Comparison of ENCODE assay signal across 10 cellular contexts in the genomic region with DNA sequence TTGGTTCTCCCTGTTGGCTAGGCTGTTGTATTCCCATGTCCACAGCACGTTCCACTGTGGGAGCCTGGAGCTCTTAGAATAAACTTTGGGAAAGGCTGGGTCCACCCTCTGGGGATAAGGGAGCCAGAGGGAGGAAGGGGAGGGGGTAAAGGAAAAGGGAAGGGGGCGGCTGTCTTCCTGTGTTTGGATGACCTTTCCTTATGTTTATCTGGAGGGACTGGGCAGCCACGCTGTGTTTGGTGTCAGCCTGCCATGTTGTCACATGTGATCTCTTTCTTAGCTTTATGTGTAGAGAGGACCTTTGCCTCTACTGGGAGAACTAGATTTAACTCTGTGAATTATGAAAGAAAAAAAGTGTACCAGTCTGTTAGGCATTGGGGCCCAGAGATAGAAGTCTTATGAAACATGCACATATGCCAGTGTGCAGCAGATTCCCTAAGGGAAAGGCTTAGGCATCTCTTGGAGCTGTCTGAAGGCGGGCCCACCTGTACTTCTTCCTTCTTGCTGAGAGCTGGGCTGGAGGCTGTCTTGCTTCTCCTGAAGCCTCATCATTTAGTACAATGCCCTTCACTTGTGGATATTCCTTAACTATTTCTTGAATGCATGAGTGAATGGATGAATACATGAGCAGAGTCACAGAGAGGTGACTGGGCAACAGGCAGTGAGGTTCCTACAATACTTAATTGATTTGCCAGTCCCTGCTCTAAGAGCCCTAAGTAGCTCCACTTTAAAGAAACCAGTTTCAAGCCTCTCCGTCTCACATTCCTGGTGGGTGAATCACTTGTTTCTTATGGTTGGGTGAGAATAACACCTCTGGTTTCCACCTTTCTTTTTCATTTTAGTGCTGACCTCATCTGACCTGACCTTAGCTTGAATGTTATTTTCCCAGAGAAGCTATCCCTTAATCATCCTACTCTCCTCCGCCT.
DNase-seq lines count a peak whose midpoint lies in the region; ATAC-seq, FAIRE-seq and TF ChIP-seq lines count a peak whose summit lies in the region.
"Had no signal": no experiment of that assay in that cellular context is flagged by ENCODE, and none has a peak within 500 bp of the region (broad histone marks: within the 10 kb centered on the region; RNA-seq: fewer than 3 reads in every experiment).

No MANE protein-coding gene starts in this region.

- POLR2A ChIA-PET in A549 (lab: Yijun Ruan, JAX), result no interaction called here

- FAIRE-seq in A549 (lab: Jason Lieb, UNC), result no peak
- FAIRE-seq: GM18507 had no signal

- H3K4me2 ChIP-seq in A549 (peak overlapping the region; percentile 47), Karpas-422 (ENCODE audit: low read depth, low read length, poor library complexity, severe bottlenecking) (no peak overlapping the region)

- no peaks in the 10 kb centered on the region for H3K27me3 ChIP-seq in Karpas-422 (ENCODE audit: low read length)

- H3K4me3 ChIP-seq in A549, result no peak overlapping the region
- no peak overlapping the region for H3K4me3 ChIP-seq in Karpas-422 (ENCODE audit: low read length)

- DNase-seq in A549 (ENCODE audit: low read depth in 1 of 2, low spot score in 1 of 2), result no peak
- peak; percentile 7 for DNase-seq in NCI-H69 (lab: John Stamatoyannopoulos, UW)
- DNase-seq in epithelial cell of prostate (ENCODE audit: low read depth, low spot score), result peak; percentile 54
- DNase-seq in lung microvascular endothelial cell (ENCODE audit: low read depth in 2 of 2), result peak; percentile 62 to 87
- DNase-seq in T-helper 2 cell, result no peak
- no peak for DNase-seq in Karpas-422
- DNase-seq: activated CD4-positive, alpha-beta memory T cell treated with anti-CD3 and anti-CD28 coated beads, Interleukin-2, amount 10 ng/mL, durations not matched to agents 7 days and 5 days had no signal

- CTCF ChIA-PET in A549 (lab: Yijun Ruan, JAX), result interaction anchor here (0.6 to 1.2 kb wide), 4 partner anchors 13 to 164 kb away, joined by 3 read pairs; no protein-coding TSS in a partner anchor

- H3K27ac ChIP-seq in A549 (peak overlapping the region; percentile 9 to 57; a peak in 3 of 6 replicates), epithelial cell of prostate (peak overlapping the region; percentile 91), Karpas-422 (ENCODE audit: low read length) (no peak overlapping the region)

- no peak for TF ChIP-seq CTCF in A549 (IDR thresholded peaks at IDR 0.05)

- no peaks in the 10 kb centered on the region for H3K9me2 ChIP-seq in Karpas-422 (replicated peaks; ENCODE audit: insufficient read depth, low read length)

- no peaks in the 10 kb centered on the region for H3K36me3 ChIP-seq in Karpas-422 (ENCODE audit: insufficient read depth, low read length)

- 67% methylated on average over 6 of the region's 6 CpGs for WGBS in A549 (ENCODE audit: missing lambda C conversion rate)

- H3K9ac ChIP-seq in Karpas-422 (ENCODE audit: low read length), result no peak overlapping the region

- H3K9me3 ChIP-seq in A549 (no peaks in the 10 kb centered on the region), Karpas-422 (ENCODE audit: low read length) (no peaks in the 10 kb centered on the region)

- TF ChIP-seq POLR2A in A549 (IDR thresholded peaks at IDR 0.05; ENCODE audit: low read length), result no peak

- TF ChIP-seq EP300 in A549 (IDR thresholded peaks at IDR 0.05), result no peak

- no peaks in the 10 kb centered on the region for H4K20me1 ChIP-seq in Karpas-422 (ENCODE audit: insufficient read depth, low read depth, low read length)

- no peak overlapping the region for H2AFZ ChIP-seq in Karpas-422 (ENCODE audit: low read length)

- peaks cover 23% of the 10 kb centered on the region for H3K4me1 ChIP-seq in A549
- no peaks in the 10 kb centered on the region for H3K4me1 ChIP-seq in Karpas-422 (ENCODE audit: low read length)

- no peak for TF ChIP-seq RAD21 in A549 (conservative IDR thresholded peaks at IDR 0.05 in 1 of 2, IDR thresholded peaks at IDR 0.05 in 1 of 2)

- ATAC-seq in A549, result peak in 1 of 2 experiments; percentile 23; a peak in 2 of 6 replicates
- no peak for ATAC-seq in GM21576 (IDR thresholded peaks at IDR 0.05; ENCODE audit: unreplicated experiment)
- ATAC-seq in HG02571 (IDR thresholded peaks at IDR 0.05; ENCODE audit: unreplicated experiment), result no peak

- no peaks in the 10 kb centered on the region for H3K79me2 ChIP-seq in Karpas-422 (ENCODE audit: low read length)

TF ChIP-seq in A549, 52 proteins besides CTCF, POLR2A, EP300 and RAD21:
- no peak for TF ChIP-seq FOSL2 (IDR thresholded peaks at IDR 0.05)
- TF ChIP-seq FOSL2 (CRISPR knock-in tag; IDR thresholded peaks at IDR 0.05), result peak; percentile 24; the same call in 1 of the 2 replicates
- TF ChIP-seq KDM1A (IDR thresholded peaks at IDR 0.05; ENCODE audit: low read depth), result no peak
- TF ChIP-seq SREBF2 (IDR thresholded peaks at IDR 0.05), result no peak

Comparison
In these comparisons a context has a peak if more than half of its experiments do, and no peak if none do; other contexts are left out.
1. DNase-seq: peak in NCI-H69 (single experiment), epithelial cell of prostate (single experiment) and lung microvascular endothelial cell (2 of 2); none in A549 (0 of 2), T-helper 2 cell (0 of 5) and Karpas-422 (single experiment).